In genomic region chr15:89098281-89098680, GRCh38 we compare ENCODE assay signal across 18 cellular contexts. TPM values are rescaled to one million over a fixed set of nuclear protein-coding genes. Genes with fewer than 3 reads are reported as not detected.
DNase-seq lines count a peak whose midpoint lies in the region; ATAC-seq and TF ChIP-seq lines count a peak whose summit lies in the region.
"Had no signal": no experiment of that assay in that cellular context is flagged by ENCODE, and none has a peak within 500 bp of the region (broad histone marks: within the 10 kb centered on the region; RNA-seq: fewer than 3 reads in every experiment).

No MANE protein-coding gene starts in this region.

- peaks cover 10% of the 10 kb centered on the region for H3K36me3 Mint-ChIP-seq in Caco-2 (ENCODE audit: insufficient read depth, unreplicated experiment)

- H3K36me3 ChIP-seq in Caco-2 (ENCODE audit: control insufficient read depth, insufficient read depth, low read length) (no peaks in the 10 kb centered on the region), gastroesophageal sphincter (no peaks in the 10 kb centered on the region), sigmoid colon (no peaks in the 10 kb centered on the region), lower lobe of right lung (peaks cover 4% of the 10 kb centered on the region)

- H3K27ac ChIP-seq in gastroesophageal sphincter (peak overlapping the region; percentile 45 to 98 (median 82)), sigmoid colon (peak overlapping the region; percentile 65 to 98 (median 96)), lower lobe of right lung (no peak overlapping the region)

- no peaks in the 10 kb centered on the region for H3K9me3 Mint-ChIP-seq in Caco-2 (ENCODE audit: unreplicated experiment)
- H3K9me3 Mint-ChIP-seq: activated naive CD4-positive, alpha-beta T cell treated with anti-CD3 and anti-CD28 coated beads, Interleukin-2, amount 50 U/mL, for 72 hours; stimulated activated memory B cell treated with anti-CD40 and anti-IgM and Interleukin-4, amounts not matched to agents 10 μg/mL and 1 μg/mL and 100 μg/mL, for 72 hours had no signal

- DNase-seq in Caco-2 (no peak), NCI-H69 (lab: John Stamatoyannopoulos, UW) (peak; percentile 44), sigmoid colon (peak; percentile 52), lower lobe of right lung (no peak)
- DNase-seq in activated effector memory CD4-positive, alpha-beta T cell treated with anti-CD3 and anti-CD28 coated beads, Interleukin-2, amount 50 U/mL, for 16 hours, result no peak
- DNase-seq: activated CD4-positive, alpha-beta T cell treated with anti-CD3 and anti-CD28 coated beads for 48 hours; AML-193; caudate nucleus; H7; NCI-H524 treated with DMSO at 0.1 percent for 48 hours; RPMI8226; T-helper 9 cell had no signal

- no TSS peak for BruUV-seq in Caco-2 (replicated peaks; lab: Mats Ljungman, UMichigan)

- POLR2A ChIA-PET in Caco-2 (lab: Charles Lee), result no interaction called here

- ATAC-seq in gastroesophageal sphincter (no peak), GM21515 (IDR thresholded peaks at IDR 0.05; ENCODE audit: unreplicated experiment) (no peak), lower lobe of right lung (no peak), GM21390 (IDR thresholded peaks at IDR 0.05; ENCODE audit: unreplicated experiment) (no peak)
- ATAC-seq: activated naive CD4-positive, alpha-beta T cell treated with anti-CD3 and anti-CD28 coated beads, Interleukin-2, amount 50 U/mL, for 72 hours; sciatic nerve; stimulated activated memory B cell treated with anti-CD40 and anti-IgM and Interleukin-4, amounts not matched to agents 10 μg/mL and 1 μg/mL and 100 μg/mL, for 72 hours had no signal

- no peaks in the 10 kb centered on the region for H3K27me3 Mint-ChIP-seq in Caco-2 (ENCODE audit: insufficient read depth, unreplicated experiment)
- H3K27me3 Mint-ChIP-seq: stimulated activated memory B cell treated with anti-CD40 and anti-IgM and Interleukin-4, amounts not matched to agents 10 μg/mL and 1 μg/mL and 100 μg/mL, for 72 hours had no signal

- H3K27ac Mint-ChIP-seq in Caco-2 (ENCODE audit: unreplicated experiment), result peak overlapping the region; percentile 31
- H3K27ac Mint-ChIP-seq: activated naive CD4-positive, alpha-beta T cell treated with anti-CD3 and anti-CD28 coated beads, Interleukin-2, amount 50 U/mL, for 72 hours; stimulated activated memory B cell treated with anti-CD40 and anti-IgM and Interleukin-4, amounts not matched to agents 10 μg/mL and 1 μg/mL and 100 μg/mL, for 72 hours had no signal

- TF ChIP-seq CTCF in Caco-2 (IDR thresholded peaks at IDR 0.05; ENCODE audit: insufficient read depth in 1 of 2, low read depth in 1 of 2, low read length in 1 of 2, severe bottlenecking in 1 of 2, unreplicated experiment in 1 of 2), result no peak
- no peak for TF ChIP-seq CTCF in gastroesophageal sphincter (IDR thresholded peaks at IDR 0.05)
- no peak for TF ChIP-seq CTCF in sigmoid colon (IDR thresholded peaks at IDR 0.05)
- no peak for TF ChIP-seq CTCF in lower lobe of right lung (IDR thresholded peaks at IDR 0.05)

- H3K4me1 Mint-ChIP-seq in Caco-2 (ENCODE audit: low read depth, unreplicated experiment), result peaks cover 47% of the 10 kb centered on the region

- H3K27me3 ChIP-seq in Caco-2 (replicated peaks; ENCODE audit: control insufficient read depth, insufficient read depth, low read length) (no peaks in the 10 kb centered on the region), gastroesophageal sphincter (no peaks in the 10 kb centered on the region), sigmoid colon (no peaks in the 10 kb centered on the region), lower lobe of right lung (ENCODE audit: low read depth) (no peaks in the 10 kb centered on the region)

- WGBS in gastroesophageal sphincter (ENCODE audit: low coverage in 1 of 2), 2 donors, result 20 to 33% methylated on average over 1 of the region's 1 CpG
- 76 to 86% methylated on average over 1 of the region's 1 CpG for WGBS in sigmoid colon, 2 donors

- H3K4me1 ChIP-seq in Caco-2, result peaks cover 18% of the 10 kb centered on the region
- H3K4me1 ChIP-seq in gastroesophageal sphincter, result peaks cover 21 to 100% (median 38%) of the 10 kb centered on the region in 3 donors
- H3K4me1 ChIP-seq in sigmoid colon, result peaks cover 0 to 100% (median 94%) of the 10 kb centered on the region in 4 donors
- peaks cover 77% of the 10 kb centered on the region for H3K4me1 ChIP-seq in lower lobe of right lung

- intact Hi-C loops in Caco-2 (cut with micrococcal nuclease; ENCODE audit: unreplicated experiment), result no loop called here
- intact Hi-C loops in sigmoid colon (cut with DNase I), result no loop called here
- intact Hi-C loops in lower lobe of right lung (cut with DNase I), result no loop called here

- TF ChIP-seq EP300 in gastroesophageal sphincter (IDR thresholded peaks at IDR 0.05), result no peak
- TF ChIP-seq EP300 in sigmoid colon (IDR thresholded peaks at IDR 0.05), result no peak

- H3K4me3 Mint-ChIP-seq in Caco-2 (ENCODE audit: unreplicated experiment), result no peak overlapping the region
- H3K4me3 Mint-ChIP-seq: stimulated activated memory B cell treated with anti-CD40 and anti-IgM and Interleukin-4, amounts not matched to agents 10 μg/mL and 1 μg/mL and 100 μg/mL, for 72 hours had no signal

- CTCF ChIA-PET in Caco-2 (lab: Charles Lee), result interaction anchor here (0.6 to 1.8 kb wide), 2 partner anchors 10 to 73 kb away, joined by 3 to 4 read pairs; partner anchors contain the start of gene ABHD2

- H3K4me3 ChIP-seq in Caco-2 (ENCODE audit: low read depth, low read length) (no peak overlapping the region), gastroesophageal sphincter (no peak overlapping the region), sigmoid colon (no peak overlapping the region), lower lobe of right lung (no peak overlapping the region)

- TF ChIP-seq POLR2A in gastroesophageal sphincter (IDR thresholded peaks at IDR 0.05), result no peak
- TF ChIP-seq POLR2A in sigmoid colon (IDR thresholded peaks at IDR 0.05), result no peak

- H3K9me3 ChIP-seq in Caco-2, result no peaks in the 10 kb centered on the region; the same call in 1 of the 2 replicates
- no peaks in the 10 kb centered on the region for H3K9me3 ChIP-seq in gastroesophageal sphincter
- no peaks in the 10 kb centered on the region for H3K9me3 ChIP-seq in sigmoid colon
- no peaks in the 10 kb centered on the region for H3K9me3 ChIP-seq in lower lobe of right lung

RNA-seq across cellular contexts. Expression of gene ABHD2, which starts 10.0 kb away (rescaled TPM):
- total RNA-seq in Caco-2 (2022), result 56.4 and 63.0 TPM in 2 replicates
- total RNA-seq in gastroesophageal sphincter, result 100 to 1,000 TPM in 1 of 4 donors, 10 to 100 TPM in 3; 54.6 to 108 (median 75.9) TPM
- total RNA-seq in sigmoid colon, result 10 to 100 TPM; 32.9 to 81.5 (median 49.0) TPM
- 10 to 100 TPM in 1 of 3 donors, 1 to 10 TPM in 2; 1.8 to 27.7 (median 4.2) TPM for polyA plus RNA-seq in sigmoid colon
- total RNA-seq in lower lobe of right lung, result 202 TPM

Comparison
In these comparisons a context has a peak if more than half of its experiments do, and no peak if none do; other contexts are left out.
1. DNase-seq: peak in NCI-H69 (single experiment) and sigmoid colon (single experiment); none in Caco-2 (0 of 2), lower lobe of right lung (single experiment) and activated effector memory CD4-positive, alpha-beta T cell treated with anti-CD3 and anti-CD28 coated beads, Interleukin-2, amount 50 U/mL, for 16 hours (single experiment).